Comparison of ENCODE assay signal across 27 cellular contexts in the genomic region with DNA sequence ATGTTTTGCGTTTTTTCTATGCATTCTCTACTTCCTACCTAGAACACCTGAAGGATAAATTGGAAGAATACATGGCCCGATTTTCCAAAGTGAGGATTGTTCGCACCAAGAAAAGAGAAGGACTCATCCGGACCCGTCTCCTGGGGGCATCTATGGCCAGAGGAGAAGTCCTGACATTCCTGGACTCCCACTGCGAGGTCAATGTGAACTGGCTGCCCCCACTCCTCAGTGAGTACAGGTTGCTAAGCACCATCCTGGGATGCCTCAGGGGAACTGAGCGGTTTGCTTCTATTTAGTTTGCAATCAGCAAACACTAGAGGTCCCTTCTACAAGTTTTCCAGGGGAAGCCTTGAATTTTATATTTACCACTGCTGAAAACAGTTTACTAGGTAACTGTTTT.
DNase-seq lines count a peak whose midpoint lies in the region; FAIRE-seq lines count a peak whose summit lies in the region.
"Had no signal": no experiment of that assay in that cellular context is flagged by ENCODE, and none has a peak within 500 bp of the region (broad histone marks: within the 10 kb centered on the region; RNA-seq: fewer than 3 reads in every experiment).

No MANE protein-coding gene starts in this region.

- DNase-seq in ELF-1 (ENCODE audit: low read depth, low spot score) (peak; percentile 90), NCI-H146 (lab: John Stamatoyannopoulos, UW) (peak; percentile 74), ecto neural progenitor cell (ENCODE audit: low spot score) (peak; percentile 58), iPS-NIHi7 (ENCODE audit: extremely low spot score) (peak; percentile 88), AG20443 (ENCODE audit: low spot score) (no peak), LoVo (ENCODE audit: low spot score) (no peak), urothelium cell line (ENCODE audit: low spot score) (no peak)
- DNase-seq in stimulated activated naive CD4-positive, alpha-beta T cell (lab: John Stamatoyannopoulos, UW) = no peak
- DNase-seq: activated CD4-positive, alpha-beta memory T cell treated with anti-CD3 and anti-CD28 coated beads for 36 hours; activated CD4-positive, CD25-positive, alpha-beta regulatory T cell treated with anti-CD3 and anti-CD28 coated beads, Interleukin-2, amount 50 U/mL, for 72 hours; activated CD8-positive, alpha-beta memory T cell treated with anti-CD3 and anti-CD28 coated beads, Interleukin-2, amount 50 U/mL, for 4 hours; activated naive CD4-positive, alpha-beta T cell treated with anti-CD3 and anti-CD28 coated beads, Interleukin-2, amount 50 U/mL, for 16 hours; amniotic stem cell; BE2C; DMS53; effector memory CD8-positive, alpha-beta T cell; heart left ventricle; naive thymus-derived CD8-positive, alpha-beta T cell; NCI-H1694; NCI-H2171 treated with DMSO at 0.1 percent for 48 hours; ovary; stimulated activated CD4-positive, alpha-beta T cell treated with anti-CD3 and anti-CD28 coated beads, Interleukin-2, amount 100 ng/mL, for 24 hours had no signal

- FAIRE-seq in urothelium cell line (lab: Jason Lieb, UNC) = no peak
- FAIRE-seq: colon, G401.6, GM19239, HTR-8/SVneo, keratinocyte had no signal

Comparison
In these comparisons a context has a peak if more than half of its experiments do, and no peak if none do; other contexts are left out.
1. DNase-seq: peak in ELF-1 (single experiment), NCI-H146 (single experiment), ecto neural progenitor cell (single experiment) and iPS-NIHi7 (single experiment); none in AG20443 (single experiment), LoVo (single experiment), stimulated activated naive CD4-positive, alpha-beta T cell (0 of 6) and urothelium cell line (single experiment).